In genomic region chr14:98867146-98867545, GRCh38 we compare ENCODE assay signal across 38 cellular contexts.
"Had no signal": no experiment of that assay in that cellular context is flagged by ENCODE, and none has a peak within 500 bp of the region (broad histone marks: within the 10 kb centered on the region; RNA-seq: fewer than 3 reads in every experiment).

No MANE protein-coding gene starts in this region.

- ATAC-seq: activated naive CD4-positive, alpha-beta T cell treated with anti-CD3 and anti-CD28 coated beads, Interleukin-2, amount 50 U/mL, for 72 hours; activated naive CD8-positive, alpha-beta T cell treated with anti-CD3 and anti-CD28 coated beads, Interleukin-2, amount 50 U/mL, for 24 hours; activated T-cell treated with anti-CD3 and anti-CD28 coated beads, Interleukin-2, amount 50 U/mL, for 4 hours; activated T-cell treated with anti-CD3 and anti-CD28 coated beads, Interleukin-2, amount 50 U/mL, for 72 hours; activated T-helper 17 cell treated with anti-CD3 and anti-CD28 coated beads, Interleukin-2, amount 50 U/mL, for 72 hours; body of pancreas had no signal

- H3K4me1 Mint-ChIP-seq: brain had no signal

- DNase-seq: activated effector memory CD4-positive, alpha-beta T cell treated with anti-CD3 and anti-CD28 coated beads, Interleukin-2, amount 50 U/mL, for 16 hours; activated effector memory CD4-positive, alpha-beta T cell treated with Interleukin-2 at 50 U/mL for 16 hours; activated gamma-delta T cell; activated gamma-delta T cell treated with Interleukin-2 at 50 U/mL for 16 hours; activated naive CD4-positive, alpha-beta T cell; activated naive CD4-positive, alpha-beta T cell treated with anti-CD3 and anti-CD28 coated beads for 36 hours; activated naive CD4-positive, alpha-beta T cell treated with anti-CD3 and anti-CD28 coated beads, Interleukin-2, amount 10 ng/mL, durations not matched to agents 7 days and 5 days; activated naive CD4-positive, alpha-beta T cell treated with anti-CD3 and anti-CD28 coated beads, Interleukin-2, amount 50 U/mL, for 16 hours; activated naive CD4-positive, alpha-beta T cell treated with Interleukin-2 at 50 U/mL for 16 hours; activated naive CD8-positive, alpha-beta T cell treated with anti-CD3 and anti-CD28 coated beads for 36 hours; activated naive CD8-positive, alpha-beta T cell treated with anti-CD3 and anti-CD28 coated beads, Interleukin-2, amount 10 ng/mL, durations not matched to agents 7 days and 5 days; activated naive CD8-positive, alpha-beta T cell treated with anti-CD3 and anti-CD28 coated beads, Interleukin-2, amount 50 U/mL, for 24 hours; activated T-cell treated with anti-CD3 and anti-CD28 coated beads, Interleukin-2, amount 50 U/mL, for 1 hour; activated T-cell treated with anti-CD3 and anti-CD28 coated beads, Interleukin-2, amount 50 U/mL, for 24 hours; activated T-cell treated with anti-CD3 and anti-CD28 coated beads, Interleukin-2, amount 50 U/mL, for 4 hours; activated T-cell treated with anti-CD3 and anti-CD28 coated beads, Interleukin-2, amount 50 U/mL, for 48 hours; activated T-cell treated with anti-CD3 and anti-CD28 coated beads, Interleukin-2, amount 50 U/mL, for 72 hours; adrenal gland; amniotic stem cell; amygdala; anterior cingulate cortex; aorta; body of pancreas; brain microvascular endothelial cell; caudate nucleus; central memory CD4-positive, alpha-beta T cell; cerebellar nuclear complex had no signal

- H3K36me3 Mint-ChIP-seq: activated naive CD4-positive, alpha-beta T cell treated with anti-CD3 and anti-CD28 coated beads, Interleukin-2, amount 10 ng/mL, durations not matched to agents 7 days and 5 days; activated naive CD4-positive, alpha-beta T cell treated with anti-CD3 and anti-CD28 coated beads, Interleukin-2, amount 50 U/mL, for 72 hours; activated naive CD8-positive, alpha-beta T cell treated with anti-CD3 and anti-CD28 coated beads for 36 hours; activated naive CD8-positive, alpha-beta T cell treated with anti-CD3 and anti-CD28 coated beads, Interleukin-2, amount 10 ng/mL, durations not matched to agents 7 days and 5 days; brain had no signal

- H3K9me3 ChIP-seq: adrenal gland, ascending aorta, body of pancreas, breast epithelium had no signal

- H3K27ac ChIP-seq: adrenal gland, ascending aorta, body of pancreas, brain microvascular endothelial cell, breast epithelium, cardiac muscle cell had no signal

- H3K9me3 Mint-ChIP-seq: activated naive CD4-positive, alpha-beta T cell treated with anti-CD3 and anti-CD28 coated beads for 36 hours; activated naive CD4-positive, alpha-beta T cell treated with anti-CD3 and anti-CD28 coated beads, Interleukin-2, amount 10 ng/mL, durations not matched to agents 7 days and 5 days; activated naive CD4-positive, alpha-beta T cell treated with anti-CD3 and anti-CD28 coated beads, Interleukin-2, amount 50 U/mL, for 24 hours; activated naive CD4-positive, alpha-beta T cell treated with anti-CD3 and anti-CD28 coated beads, Interleukin-2, amount 50 U/mL, for 72 hours; activated naive CD8-positive, alpha-beta T cell treated with anti-CD3 and anti-CD28 coated beads for 36 hours; activated naive CD8-positive, alpha-beta T cell treated with anti-CD3 and anti-CD28 coated beads, Interleukin-2, amount 10 ng/mL, durations not matched to agents 7 days and 5 days; activated naive CD8-positive, alpha-beta T cell treated with anti-CD3 and anti-CD28 coated beads, Interleukin-2, amount 50 U/mL, for 24 hours; activated T-cell treated with anti-CD3 and anti-CD28 coated beads, Interleukin-2, amount 50 U/mL, for 24 hours; activated T-cell treated with anti-CD3 and anti-CD28 coated beads, Interleukin-2, amount 50 U/mL, for 4 hours; activated T-cell treated with anti-CD3 and anti-CD28 coated beads, Interleukin-2, amount 50 U/mL, for 72 hours; activated T-helper 1 cell treated with anti-CD3 and anti-CD28 coated beads, Interleukin-12 subunit alpha, Interleukin-12 subunit beta, Interleukin-2, Interleukin-4 antibody, amounts not matched to agents 30 ng/mL and 10 ng/mL and 1 ng/mL, durations not matched to agents 14 hours and 24 hours and 36 hours; activated T-helper 17 cell treated with anti-CD3 and anti-CD28 coated beads, Interleukin-2, amount 50 U/mL, for 72 hours; activated T-helper 2 cell treated with anti-CD3 and anti-CD28 coated beads, Interferon-gamma antibody, Interleukin-2, Interleukin-4, amounts not matched to agents 10 μg/mL and 5 μg/mL and 100 μg/mL, durations not matched to agents 14 hours and 24 hours and 36 hours; central memory CD8-positive, alpha-beta T cell had no signal

- H3K4me1 ChIP-seq: ascending aorta, body of pancreas, breast epithelium had no signal

- H3K4me3 Mint-ChIP-seq: activated naive CD4-positive, alpha-beta T cell treated with anti-CD3 and anti-CD28 coated beads for 36 hours; activated naive CD4-positive, alpha-beta T cell treated with anti-CD3 and anti-CD28 coated beads, Interleukin-2, amount 10 ng/mL, durations not matched to agents 7 days and 5 days; activated naive CD4-positive, alpha-beta T cell treated with anti-CD3 and anti-CD28 coated beads, Interleukin-2, amount 50 U/mL, for 24 hours; activated naive CD8-positive, alpha-beta T cell; activated naive CD8-positive, alpha-beta T cell treated with anti-CD3 and anti-CD28 coated beads for 36 hours; activated naive CD8-positive, alpha-beta T cell treated with anti-CD3 and anti-CD28 coated beads, Interleukin-2, amount 10 ng/mL, durations not matched to agents 7 days and 5 days; activated naive CD8-positive, alpha-beta T cell treated with anti-CD3 and anti-CD28 coated beads, Interleukin-2, amount 50 U/mL, for 24 hours; activated T-cell treated with anti-CD3 and anti-CD28 coated beads, Interleukin-2, amount 50 U/mL, for 24 hours; activated T-cell treated with anti-CD3 and anti-CD28 coated beads, Interleukin-2, amount 50 U/mL, for 4 hours; activated T-cell treated with anti-CD3 and anti-CD28 coated beads, Interleukin-2, amount 50 U/mL, for 72 hours; activated T-helper 1 cell treated with anti-CD3 and anti-CD28 coated beads, Interleukin-12 subunit alpha, Interleukin-12 subunit beta, Interleukin-2, Interleukin-4 antibody, amounts not matched to agents 30 ng/mL and 10 ng/mL and 1 ng/mL, durations not matched to agents 14 hours and 24 hours and 36 hours; activated T-helper 17 cell treated with anti-CD3 and anti-CD28 coated beads, Interleukin-2, amount 50 U/mL, for 72 hours; brain; central memory CD8-positive, alpha-beta T cell had no signal

- H3K36me3 ChIP-seq: adrenal gland, ascending aorta, brain microvascular endothelial cell, breast epithelium, cardiac muscle cell had no signal

- H3K27me3 ChIP-seq: adrenal gland, ascending aorta, body of pancreas, brain microvascular endothelial cell, breast epithelium, cardiac muscle cell had no signal

- H3K4me3 ChIP-seq: adrenal gland, ascending aorta, body of pancreas, breast epithelium, cardiac muscle cell had no signal

- H3K27ac Mint-ChIP-seq: activated naive CD4-positive, alpha-beta T cell treated with anti-CD3 and anti-CD28 coated beads for 36 hours; activated naive CD4-positive, alpha-beta T cell treated with anti-CD3 and anti-CD28 coated beads, Interleukin-2, amount 10 ng/mL, durations not matched to agents 7 days and 5 days; activated naive CD4-positive, alpha-beta T cell treated with anti-CD3 and anti-CD28 coated beads, Interleukin-2, amount 50 U/mL, for 24 hours; activated naive CD4-positive, alpha-beta T cell treated with anti-CD3 and anti-CD28 coated beads, Interleukin-2, amount 50 U/mL, for 72 hours; activated naive CD8-positive, alpha-beta T cell; activated naive CD8-positive, alpha-beta T cell treated with anti-CD3 and anti-CD28 coated beads for 36 hours; activated naive CD8-positive, alpha-beta T cell treated with anti-CD3 and anti-CD28 coated beads, Interleukin-2, amount 10 ng/mL, durations not matched to agents 7 days and 5 days; activated naive CD8-positive, alpha-beta T cell treated with anti-CD3 and anti-CD28 coated beads, Interleukin-2, amount 50 U/mL, for 24 hours; activated T-cell treated with anti-CD3 and anti-CD28 coated beads, Interleukin-2, amount 50 U/mL, for 24 hours; activated T-cell treated with anti-CD3 and anti-CD28 coated beads, Interleukin-2, amount 50 U/mL, for 72 hours; activated T-helper 1 cell treated with anti-CD3 and anti-CD28 coated beads, Interleukin-12 subunit alpha, Interleukin-12 subunit beta, Interleukin-2, Interleukin-4 antibody, amounts not matched to agents 30 ng/mL and 10 ng/mL and 1 ng/mL, durations not matched to agents 14 hours and 24 hours and 36 hours; activated T-helper 17 cell treated with anti-CD3 and anti-CD28 coated beads, Interleukin-2, amount 50 U/mL, for 72 hours; activated T-helper 2 cell treated with anti-CD3 and anti-CD28 coated beads, Interferon-gamma antibody, Interleukin-2, Interleukin-4, amounts not matched to agents 10 μg/mL and 5 μg/mL and 100 μg/mL, durations not matched to agents 14 hours and 24 hours and 36 hours; brain had no signal

- H3K27me3 Mint-ChIP-seq: activated naive CD4-positive, alpha-beta T cell treated with anti-CD3 and anti-CD28 coated beads, Interleukin-2, amount 50 U/mL, for 24 hours; activated naive CD8-positive, alpha-beta T cell; activated naive CD8-positive, alpha-beta T cell treated with anti-CD3 and anti-CD28 coated beads for 36 hours; activated naive CD8-positive, alpha-beta T cell treated with anti-CD3 and anti-CD28 coated beads, Interleukin-2, amount 50 U/mL, for 24 hours; activated T-cell treated with anti-CD3 and anti-CD28 coated beads, Interleukin-2, amount 50 U/mL, for 24 hours; activated T-helper 17 cell treated with anti-CD3 and anti-CD28 coated beads, Interleukin-2, amount 50 U/mL, for 72 hours; central memory CD8-positive, alpha-beta T cell had no signal
